In genomic region chr2:231667497-231667896, GRCh38 we compare ENCODE assay signal across 9 cellular contexts. TPM values are rescaled to one million over a fixed set of nuclear protein-coding genes. Genes with fewer than 3 reads are reported as not detected.
DNase-seq lines count a peak whose midpoint lies in the region; ATAC-seq and TF ChIP-seq lines count a peak whose summit lies in the region.
"Had no signal": no experiment of that assay in that cellular context is flagged by ENCODE, and none has a peak within 500 bp of the region (broad histone marks: within the 10 kb centered on the region; RNA-seq: fewer than 3 reads in every experiment).

No MANE protein-coding gene starts in this region.

- peaks cover 7% of the 10 kb centered on the region for H3K4me1 Mint-ChIP-seq in Caco-2 (ENCODE audit: low read depth, unreplicated experiment)
- peaks cover 5 to 56% (median 10%) of the 10 kb centered on the region in 4 donors for H3K4me1 Mint-ChIP-seq in naive thymus-derived CD8-positive, alpha-beta T cell

- H3K27ac ChIP-seq in OCI-LY7 (ENCODE audit: low read depth, low read length, poor library complexity, severe bottlenecking) (peak overlapping the region; percentile 73), rectal smooth muscle tissue (ENCODE audit: low read depth, low read length) (peak overlapping the region; percentile 100)

- peak overlapping the region; percentile 60 for H2AFZ ChIP-seq in OCI-LY7 (ENCODE audit: low read length)

- no peaks in the 10 kb centered on the region for H3K9me2 ChIP-seq in OCI-LY7 (ENCODE audit: insufficient read depth, low read length)

- H3K36me3 ChIP-seq in Caco-2 (ENCODE audit: control insufficient read depth, insufficient read depth, low read length) (no peaks in the 10 kb centered on the region), OCI-LY7 (ENCODE audit: insufficient read depth, low read length) (no peaks in the 10 kb centered on the region), iPS-15b (ENCODE audit: control insufficient read depth, insufficient read depth, low read length) (no peaks in the 10 kb centered on the region), rectal smooth muscle tissue (ENCODE audit: control insufficient read depth, insufficient read depth, low read length) (no peaks in the 10 kb centered on the region)

- DNase-seq in Caco-2 (no peak), OCI-LY7 (ENCODE audit: low spot score) (peak; percentile 33), DMS79 (lab: John Stamatoyannopoulos, UW) (no peak)
- DNase-seq in naive thymus-derived CD8-positive, alpha-beta T cell: no peak
- DNase-seq: stimulated activated CD4-positive, alpha-beta T cell treated with anti-CD3 and anti-CD28 coated beads, Interleukin-4, amount 100 ng/mL, for 1 hour had no signal

- no peaks in the 10 kb centered on the region for H3K27me3 Mint-ChIP-seq in Caco-2 (ENCODE audit: insufficient read depth, unreplicated experiment)
- H3K27me3 Mint-ChIP-seq in naive thymus-derived CD8-positive, alpha-beta T cell: no peaks in the 10 kb centered on the region

- H3K9me3 Mint-ChIP-seq in Caco-2 (ENCODE audit: unreplicated experiment): no peaks in the 10 kb centered on the region
- no peaks in the 10 kb centered on the region for H3K9me3 Mint-ChIP-seq in naive thymus-derived CD8-positive, alpha-beta T cell

- CTCF ChIA-PET in Caco-2 (lab: Charles Lee): interaction anchor here (0.7 to 3.0 kb wide), 7 partner anchors 8 to 54 kb away, joined by 3 to 18 read pairs (median 4); no protein-coding TSS in a partner anchor
- CTCF ChIA-PET in OCI-LY7 (lab: Charles Lee; ENCODE audit: unreplicated experiment): interaction anchor here (0.6 kb wide), 1 partner anchor 54 kb away, joined by 3 read pairs; no protein-coding TSS in a partner anchor

- no peaks in the 10 kb centered on the region for H3K27me3 ChIP-seq in Caco-2 (replicated peaks; ENCODE audit: control insufficient read depth, insufficient read depth, low read length)
- H3K27me3 ChIP-seq in iPS-15b (ENCODE audit: control insufficient read depth, insufficient read depth, low read length): no peaks in the 10 kb centered on the region
- H3K27me3 ChIP-seq in rectal smooth muscle tissue (ENCODE audit: control insufficient read depth, insufficient read depth, low read length): no peaks in the 10 kb centered on the region

- peak overlapping the region; percentile 86 for H3K4me2 ChIP-seq in OCI-LY7 (ENCODE audit: low read length)

- BruUV-seq in Caco-2 (replicated peaks; lab: Mats Ljungman, UMichigan): no TSS peak
- BruUV-seq in OCI-LY7 (replicated peaks; lab: Mats Ljungman, UMichigan): no TSS peak

- TF ChIP-seq CTCF in Caco-2 (IDR thresholded peaks at IDR 0.05; ENCODE audit: insufficient read depth in 1 of 2, low read depth in 1 of 2, low read length in 1 of 2, severe bottlenecking in 1 of 2, unreplicated experiment in 1 of 2): no peak
- no peak for TF ChIP-seq CTCF in OCI-LY7 (conservative IDR thresholded peaks at IDR 0.05; ENCODE audit: low read length)

- ATAC-seq in naive thymus-derived CD8-positive, alpha-beta T cell: no peak
- ATAC-seq in HG02588 (IDR thresholded peaks at IDR 0.05; ENCODE audit: unreplicated experiment) (no peak), HG03280 (IDR thresholded peaks at IDR 0.05; ENCODE audit: unreplicated experiment) (no peak)

- peak overlapping the region; percentile 96 for H3K27ac Mint-ChIP-seq in Caco-2 (ENCODE audit: unreplicated experiment)
- H3K27ac Mint-ChIP-seq in naive thymus-derived CD8-positive, alpha-beta T cell: peak overlapping the region in 2 of 10 donors; percentile 46 to 70

- H3K9ac ChIP-seq in iPS-15b (ENCODE audit: low read depth, low read length) (peak overlapping the region; percentile 8), rectal smooth muscle tissue (ENCODE audit: low read length) (peak overlapping the region; percentile 100)

- intact Hi-C loops in Caco-2 (cut with micrococcal nuclease; ENCODE audit: unreplicated experiment): loop anchor here (1.0 kb wide), 1 partner anchor 8 kb away; no protein-coding TSS in a partner anchor
- intact Hi-C loops in OCI-LY7 (cut with micrococcal nuclease; ENCODE audit: unreplicated experiment): no loop called here

- peak overlapping the region; percentile 77 for H3K4me3 Mint-ChIP-seq in Caco-2 (ENCODE audit: unreplicated experiment)
- H3K4me3 Mint-ChIP-seq in naive thymus-derived CD8-positive, alpha-beta T cell: peak overlapping the region in 1 of 10 donors; percentile 36

- peaks cover 13% of the 10 kb centered on the region for H3K36me3 Mint-ChIP-seq in Caco-2 (ENCODE audit: insufficient read depth, unreplicated experiment)
- no peaks in the 10 kb centered on the region for H3K36me3 Mint-ChIP-seq in naive thymus-derived CD8-positive, alpha-beta T cell

- H3K9me3 ChIP-seq in Caco-2: no peaks in the 10 kb centered on the region
- H3K9me3 ChIP-seq in OCI-LY7 (ENCODE audit: low read length): no peaks in the 10 kb centered on the region
- H3K9me3 ChIP-seq in iPS-15b (ENCODE audit: control insufficient read depth, insufficient read depth, low read length): no peaks in the 10 kb centered on the region

- POLR2A ChIA-PET in Caco-2 (lab: Charles Lee) (interaction anchor here (0.6 to 2.3 kb wide), 11 partner anchors 10 to 883 kb away, joined by 3 to 28 read pairs (median 4); partner anchors contain the start of genes PTMA and TIGD1), OCI-LY7 (lab: Charles Lee) (interaction anchor here (0.6 to 3.2 kb wide), 7 partner anchors 8 to 55 kb away, joined by 4 to 38 read pairs (median 7); partner anchors contain the start of gene PTMA)
- POLR2A ChIA-PET in naive thymus-derived CD8-positive, alpha-beta T cell (lab: Charles Lee): interaction anchor here (0.9 to 1.1 kb wide), 3 partner anchors 8 to 47 kb away, joined by 3 to 4 read pairs (median 4); partner anchors contain the start of gene PTMA

- H3K4me3 ChIP-seq in Caco-2 (ENCODE audit: low read depth, low read length) (peak overlapping the region; percentile 41), OCI-LY7 (ENCODE audit: low read depth, low read length, poor library complexity, severe bottlenecking) (peak overlapping the region; percentile 48), iPS-15b (ENCODE audit: low read depth, low read length) (no peak overlapping the region), rectal smooth muscle tissue (ENCODE audit: low read length) (peak overlapping the region; percentile 84)

- no peaks in the 10 kb centered on the region for H3K79me2 ChIP-seq in OCI-LY7 (ENCODE audit: insufficient read depth, low read depth, low read length)

- peaks cover 38% of the 10 kb centered on the region for H3K4me1 ChIP-seq in Caco-2
- H3K4me1 ChIP-seq in OCI-LY7 (ENCODE audit: insufficient read depth, low read length, poor library complexity, severe bottlenecking): peaks cover 92% of the 10 kb centered on the region
- H3K4me1 ChIP-seq in iPS-15b (ENCODE audit: control insufficient read depth, insufficient read depth, low read length): peaks cover 14% of the 10 kb centered on the region
- peaks cover 35% of the 10 kb centered on the region for H3K4me1 ChIP-seq in rectal smooth muscle tissue (ENCODE audit: control insufficient read depth, insufficient read depth, low read length)

- no peaks in the 10 kb centered on the region for H4K20me1 ChIP-seq in OCI-LY7 (ENCODE audit: insufficient read depth, low read length)

RNA-seq across cellular contexts. Expression of gene PTMA, which starts 40.8 kb away (rescaled TPM):
- total RNA-seq in Caco-2 (2022) (597 and 669 TPM in 2 replicates), OCI-LY7 (2022) (3,053 and 3,088 TPM in 2 replicates)
- 2,780 and 3,271 TPM in 2 replicates for total RNA-seq in OCI-LY7 (2014; rRNA removed; shearing (Covaris generic))
- 1,000 to 10,000 TPM; 1,008 to 1,051 TPM for total RNA-seq in naive thymus-derived CD8-positive, alpha-beta T cell
- 1,000 to 10,000 TPM; 1,851 to 2,224 (median 2,052) TPM for polyA plus RNA-seq in naive thymus-derived CD8-positive, alpha-beta T cell
